In genomic region chr1:204206121-204206520, GRCh38 we compare ENCODE assay signal across 20 cellular contexts. TPM values are rescaled to one million over a fixed set of nuclear protein-coding genes. Genes with fewer than 3 reads are reported as not detected.
DNase-seq lines count a peak whose midpoint lies in the region; ATAC-seq, FAIRE-seq and TF ChIP-seq lines count a peak whose summit lies in the region.
"Had no signal": no experiment of that assay in that cellular context is flagged by ENCODE, and none has a peak within 500 bp of the region (broad histone marks: within the 10 kb centered on the region; RNA-seq: fewer than 3 reads in every experiment).

No MANE protein-coding gene starts in this region.

- TF ChIP-seq RAD21 in H1 (IDR thresholded peaks at IDR 0.05 in 1 of 2, conservative IDR thresholded peaks at IDR 0.05 in 1 of 2; ENCODE audit: low read depth in 2 of 2, low read length in 2 of 2), result 0 out of 4 replicates have a peak, but pooled peaks of 1 of the 2 experiments have one; percentile 9

- no peak overlapping the region for H2BK5ac ChIP-seq in H1 (ENCODE audit: low read depth, low read length)

- H3K9me3 Mint-ChIP-seq in nephron progenitor cell, result no peaks in the 10 kb centered on the region
- H3K9me3 Mint-ChIP-seq: activated T-helper 17 cell treated with anti-CD3 and anti-CD28 coated beads, Interleukin-2, amount 50 U/mL, for 72 hours; naive thymus-derived CD8-positive, alpha-beta T cell; WTC11 had no signal

- H3K36me3 ChIP-seq in BJ (ENCODE audit: control insufficient read depth, insufficient read depth, low read length) (no peaks in the 10 kb centered on the region), H1 (ENCODE audit: control insufficient read depth in 2 of 4, insufficient read depth in 4 of 4, low read length in 3 of 4) (no peaks in the 10 kb centered on the region), osteoblast (ENCODE audit: insufficient read depth, low read length) (no peaks in the 10 kb centered on the region)
- H3K36me3 ChIP-seq: esophagus muscularis mucosa, suprapubic skin had no signal

- no peak overlapping the region for H2BK15ac ChIP-seq in H1 (ENCODE audit: low read length)

- CTCF ChIA-PET in BJ (lab: Yijun Ruan, JAX) (interaction anchor here (0.7 to 7.4 kb wide), 35 partner anchors 9 to 601 kb away, joined by 3 to 240 read pairs (median 6); partner anchors contain the start of genes ETNK2, GOLT1A, KISS1 and PLEKHA6), H1 (lab: Charles Lee; ENCODE audit: partially characterized antibody) (interaction anchor here (0.6 to 12.6 kb wide), 31 partner anchors 10 to 335 kb away, joined by 3 to 360 read pairs (median 5); partner anchors contain the start of genes ETNK2, GOLT1A, KISS1 and REN)

- H3K23ac ChIP-seq in H1 (ENCODE audit: insufficient read length), result no peak overlapping the region

- POLR2A ChIA-PET in BJ (lab: Charles Lee), result interaction anchor here (0.6 kb wide), 1 partner anchor 18 kb away, joined by 3 read pairs; no protein-coding TSS in a partner anchor
- POLR2A ChIA-PET in H1 (lab: Charles Lee; ENCODE audit: partially characterized antibody), result interaction anchor here (0.7 to 2.0 kb wide), 3 partner anchors 8 to 16 kb away, joined by 3 to 11 read pairs (median 5); partner anchors contain the start of genes GOLT1A and KISS1

- H3K9me3 ChIP-seq in H1 (ENCODE audit: insufficient read depth in 2 of 2, low read depth in 1 of 2, low read length in 1 of 2) (no peaks in the 10 kb centered on the region), osteoblast (ENCODE audit: low read depth, low read length) (no peaks in the 10 kb centered on the region)
- H3K9me3 ChIP-seq: esophagus muscularis mucosa, suprapubic skin had no signal

- 90% methylated on average over 2 of the region's 2 CpGs; no CpG with 5 or more reads in 1 of the 2 experiments for WGBS in H1 (ENCODE audit: extremely low coverage in 1 of 2, insufficient coverage in 1 of 2, insufficient read length in 1 of 2, insufficient replicate concordance in 2 of 2, low coverage in 1 of 2, low lambda C conversion rate in 2 of 2, missing lambda C conversion rate in 1 of 2), 2 experiments

- no peak for TF ChIP-seq POLR2A in H1 (IDR thresholded peaks at IDR 0.05; ENCODE audit: control extremely low read depth in 1 of 2, low read depth in 2 of 2, low read length in 2 of 2)

- no peak overlapping the region for H3K27ac ChIP-seq in H1 (ENCODE audit: low read depth, low read length)
- no peak overlapping the region for H3K27ac ChIP-seq in osteoblast (ENCODE audit: low read depth, low read length)
- H3K27ac ChIP-seq: esophagus muscularis mucosa, suprapubic skin had no signal

- intact Hi-C loops in Right ventricle myocardium inferior (cut with DNase I), result loop anchor here (2.0 kb wide), 1 partner anchor 345 kb away; the partner anchor contains the start of gene SNRPE

- H3K4me2 ChIP-seq in H1 (ENCODE audit: insufficient read depth in 1 of 2, low read depth in 2 of 2, low read length in 2 of 2) (no peak overlapping the region), osteoblast (ENCODE audit: insufficient read depth, low read length) (no peak overlapping the region)

- FAIRE-seq in H1 (lab: Jason Lieb, UNC), result no peak
- FAIRE-seq: colon had no signal

- no peaks in the 10 kb centered on the region for H3K23me2 ChIP-seq in H1 (ENCODE audit: low read depth, low read length)

- H2AFZ ChIP-seq in H1 (ENCODE audit: low read length) (no peak overlapping the region), osteoblast (ENCODE audit: low read length) (peak overlapping the region; percentile 56)

- H3K4me3 ChIP-seq in BJ (ENCODE audit: low read depth, low read length), result no peak overlapping the region
- H3K4me3 ChIP-seq in H1 (ENCODE audit: extremely low read depth in 1 of 4, insufficient read depth in 2 of 4, low read depth in 3 of 4, low read length in 4 of 4), result no peak overlapping the region
- H3K4me3 ChIP-seq in osteoblast (ENCODE audit: insufficient read depth, low read length), result no peak overlapping the region
- H3K4me3 ChIP-seq: esophagus muscularis mucosa, suprapubic skin had no signal

- H4K20me1 ChIP-seq in H1 (replicated peaks in 1 of 2; ENCODE audit: control insufficient read depth in 1 of 2, insufficient read depth in 2 of 2, low read length in 2 of 2) (peaks cover 0 to 4% of the 10 kb centered on the region in 2 experiments), osteoblast (ENCODE audit: insufficient read depth, low read length) (no peaks in the 10 kb centered on the region)

- H3K79me1 ChIP-seq in H1 (ENCODE audit: low read depth, low read length), result peaks cover 3% of the 10 kb centered on the region; the same call in 1 of the 2 replicates

- no peaks in the 10 kb centered on the region for H3K27me3 ChIP-seq in BJ (ENCODE audit: control insufficient read depth, insufficient read depth, low read length)
- no peaks in the 10 kb centered on the region for H3K27me3 ChIP-seq in H1 (replicated peaks in 1 of 4; ENCODE audit: control insufficient read depth in 3 of 4, extremely low read depth in 1 of 4, insufficient read depth in 3 of 4, low read length in 3 of 4)
- H3K27me3 ChIP-seq in osteoblast (ENCODE audit: insufficient read depth, low read length), result peaks cover 53% of the 10 kb centered on the region
- H3K27me3 ChIP-seq: suprapubic skin had no signal

- H3K18ac ChIP-seq in H1 (ENCODE audit: extremely low read depth, low read length), result no peak overlapping the region

- H2BK20ac ChIP-seq in H1 (ENCODE audit: low read length), result no peak overlapping the region

- no peak overlapping the region for H3K9ac ChIP-seq in H1 (replicated peaks in 1 of 4; ENCODE audit: extremely low read depth in 1 of 4, low read depth in 3 of 4, low read length in 3 of 4)

- TF ChIP-seq EP300 in H1 (IDR thresholded peaks at IDR 0.05; ENCODE audit: borderline replicate concordance in 1 of 2, low read depth in 2 of 2, low read length in 2 of 2), result no peak

- no peak for ATAC-seq in Right ventricle myocardium inferior

- peaks cover 77% of the 10 kb centered on the region for H3K27me3 Mint-ChIP-seq in nephron progenitor cell (ENCODE audit: low read depth, poor library complexity)

- H2BK120ac ChIP-seq in H1 (replicated peaks; ENCODE audit: low read depth, low read length), result no peak overlapping the region

- H2AK5ac ChIP-seq in H1 (ENCODE audit: low read depth, low read length), result no peak overlapping the region

- H3K4me1 Mint-ChIP-seq in nephron progenitor cell, result no peaks in the 10 kb centered on the region
- H3K4me1 Mint-ChIP-seq: WTC11 had no signal

- no peak overlapping the region for H4K5ac ChIP-seq in H1 (ENCODE audit: insufficient read length, low read depth, low read length)

- no peak overlapping the region for H4K91ac ChIP-seq in H1 (replicated peaks; ENCODE audit: insufficient read length, low read length)

- TF ChIP-seq CTCF in BJ (IDR thresholded peaks at IDR 0.05; ENCODE audit: insufficient read depth, low read depth, low read length) (peak; percentile 44), H1 (IDR thresholded peaks at IDR 0.05; ENCODE audit: control extremely low read depth in 1 of 3, insufficient read depth in 1 of 3, low read depth in 1 of 3, low read length in 3 of 3) (peak in 2 of 3 experiments; percentile 6 to 10; a peak in 1 of 4 replicates), osteoblast (IDR thresholded peaks at IDR 0.05; ENCODE audit: extremely low read depth, low read depth, low read length) (peak; percentile 31), nephron progenitor cell (IDR thresholded peaks at IDR 0.05) (no peak)

- H3K27ac Mint-ChIP-seq in nephron progenitor cell, result no peak overlapping the region
- H3K27ac Mint-ChIP-seq: activated T-helper 17 cell treated with anti-CD3 and anti-CD28 coated beads, Interleukin-2, amount 50 U/mL, for 72 hours; naive thymus-derived CD8-positive, alpha-beta T cell; WTC11 had no signal

- H3K56ac ChIP-seq in H1 (replicated peaks; ENCODE audit: insufficient read length, low read depth, low read length), result no peak overlapping the region

- H3K4ac ChIP-seq in H1 (replicated peaks; ENCODE audit: insufficient read length, low read depth, low read length), result no peak overlapping the region

- H3K4me1 ChIP-seq in H1 (replicated peaks in 1 of 4; ENCODE audit: control insufficient read depth in 3 of 4, insufficient read depth in 4 of 4, low read length in 3 of 4), result peaks cover 0 to 2% (median 2%) of the 10 kb centered on the region in 4 experiments; a peak in 4 of 7 replicates
- no peaks in the 10 kb centered on the region for H3K4me1 ChIP-seq in osteoblast (ENCODE audit: insufficient read depth, low read length)

- no peaks in the 10 kb centered on the region for H3K36me3 Mint-ChIP-seq in nephron progenitor cell (ENCODE audit: low read depth)
- H3K36me3 Mint-ChIP-seq: naive thymus-derived CD8-positive, alpha-beta T cell; WTC11 had no signal

- H3K79me2 ChIP-seq in H1 (ENCODE audit: control insufficient read depth in 1 of 2, insufficient read depth in 2 of 2, low read length in 2 of 2) (no peaks in the 10 kb centered on the region), osteoblast (ENCODE audit: insufficient read depth, low read length) (no peaks in the 10 kb centered on the region)

- no peak overlapping the region for H3K4me3 Mint-ChIP-seq in nephron progenitor cell
- H3K4me3 Mint-ChIP-seq: activated T-helper 17 cell treated with anti-CD3 and anti-CD28 coated beads, Interleukin-2, amount 50 U/mL, for 72 hours; naive thymus-derived CD8-positive, alpha-beta T cell; WTC11 had no signal

- no peak for DNase-seq in BJ (ENCODE audit: low read depth)
- peak; percentile 34 for DNase-seq in OCI-M1 (lab: John Stamatoyannopoulos, UW)
- DNase-seq in H1 (ENCODE audit: low read depth in 1 of 2, low spot score in 2 of 2), result no peak
- DNase-seq in osteoblast (ENCODE audit: insufficient read length, low spot score, missing footprints), result peak; percentile 68
- DNase-seq in nephron progenitor cell, result no peak
- DNase-seq in DMS79 treated with DMSO at 0.1 percent for 48 hours (lab: John Stamatoyannopoulos, UW), result no peak
- no peak for DNase-seq in Right ventricle myocardium inferior (ENCODE audit: missing footprints)
- DNase-seq in hypothalamus (lab: John Stamatoyannopoulos, UW), result no peak
- DNase-seq: GOT3; naive thymus-derived CD8-positive, alpha-beta T cell; NCI-H1694 treated with DMSO at 0.1 percent for 48 hours had no signal

- no peak overlapping the region for H3K14ac ChIP-seq in H1 (ENCODE audit: insufficient read length)

- H4K8ac ChIP-seq in H1 (ENCODE audit: extremely low read depth, insufficient read depth, low read length), result no peak overlapping the region

- H2BK12ac ChIP-seq in H1 (ENCODE audit: low read depth, low read length), result no peak overlapping the region

RNA-seq across cellular contexts. Expression of gene GOLT1A, which starts 7.7 kb away (rescaled TPM):
- polyA plus RNA-seq in BJ (2011; rRNA removed) (0.21 TPM in 2 replicates), H1 (2011; rRNA removed) (8.5 and 9.5 TPM in 2 replicates)
- polyA minus RNA-seq in BJ (2011; rRNA and poly(A)+ RNA removed), result not detected in 2 replicates
- 6.9 and 7.5 TPM in 2 replicates for total RNA-seq in H1 (2021; fragmentation: NEBNext Ultra II Directional; extraction: Animal tissue kit (Norgen Biotek cat#: 25700))
- polyA plus RNA-seq in H1 (2011; cell fraction: cytosol; rRNA removed), result 8.6 TPM
- 14.3 TPM for polyA plus RNA-seq in H1 (2011; cell fraction: nucleus; rRNA removed)
- polyA plus RNA-seq in H1 (2012, experiment 1 of 2), result 8.0 to 8.9 TPM (median 8.3 TPM) in 4 replicates
- 8.8 TPM for polyA plus RNA-seq in H1 (2012, experiment 2 of 2)
- 5.5 TPM for polyA plus RNA-seq in H1 (2013, experiment 1 of 2)
- polyA plus RNA-seq in H1 (2013, experiment 2 of 2), result 7.7 TPM
- 2.3 and 3.5 TPM in 2 replicates for polyA minus RNA-seq in H1 (2011; rRNA and poly(A)+ RNA removed)
- polyA minus RNA-seq in H1 (2011; cell fraction: cytosol; rRNA and poly(A)+ RNA removed), result 2.3 TPM
- polyA minus RNA-seq in H1 (2011; cell fraction: nucleus; rRNA and poly(A)+ RNA removed), result 7.8 TPM
- total RNA-seq in osteoblast (not detected in 2 replicates), Right ventricle myocardium inferior (not detected)
- total RNA-seq: activated CD8-positive, alpha-beta memory T cell treated with anti-CD3 and anti-CD28 coated beads for 36 hours; naive thymus-derived CD8-positive, alpha-beta T cell; NCI-H460; suprapubic skin had no signal

RNA-seq across cellular contexts. Expression of gene KISS1, which starts 9.8 kb away (rescaled TPM):
- 23.0 and 25.7 TPM in 2 replicates for polyA plus RNA-seq in BJ (2011; rRNA removed)
- 6.0 and 6.7 TPM in 2 replicates for polyA minus RNA-seq in BJ (2011; rRNA and poly(A)+ RNA removed)
- 0.88 TPM in 1 of 2 replicates, not detected in the other for total RNA-seq in H1 (2021; fragmentation: NEBNext Ultra II Directional; extraction: Animal tissue kit (Norgen Biotek cat#: 25700))
- 0.71 and 0.83 TPM in 2 replicates for polyA plus RNA-seq in H1 (2011; rRNA removed)
- polyA plus RNA-seq in H1 (2011; cell fraction: cytosol; rRNA removed), result 0.59 TPM
- 0.50 TPM for polyA plus RNA-seq in H1 (2011; cell fraction: nucleus; rRNA removed)
- 0.37 TPM in 1 of 4 replicates, not detected in the others for polyA plus RNA-seq in H1 (2012, experiment 1 of 2)
- 0.51 TPM for polyA plus RNA-seq in H1 (2012, experiment 2 of 2)
- polyA plus RNA-seq in H1 (2013, experiment 1 of 2), result 0.32 TPM
- 0.07 TPM for polyA plus RNA-seq in H1 (2013, experiment 2 of 2)
- polyA minus RNA-seq in H1 (2011; rRNA and poly(A)+ RNA removed), result not detected in 2 replicates
- not detected for polyA minus RNA-seq in H1 (2011; cell fraction: cytosol; rRNA and poly(A)+ RNA removed)
- not detected for polyA minus RNA-seq in H1 (2011; cell fraction: nucleus; rRNA and poly(A)+ RNA removed)
- not detected in 2 replicates for total RNA-seq in osteoblast
- not detected for total RNA-seq in Right ventricle myocardium inferior
- total RNA-seq: activated CD8-positive, alpha-beta memory T cell treated with anti-CD3 and anti-CD28 coated beads for 36 hours; activated T-helper 17 cell treated with anti-CD3 and anti-CD28 coated beads, Interleukin-2, amount 50 U/mL, for 72 hours; esophagus muscularis mucosa; lower leg skin; naive thymus-derived CD8-positive, alpha-beta T cell; NCI-H460; renal cortical epithelial cell; suprapubic skin had no signal
- polyA plus RNA-seq: naive thymus-derived CD8-positive, alpha-beta T cell had no signal

RNA-seq across cellular contexts. Expression of gene REN, which starts 40.0 kb away (rescaled TPM):
- 0.99 and 1.2 TPM in 2 replicates for polyA plus RNA-seq in BJ (2011; rRNA removed)
- polyA minus RNA-seq in BJ (2011; rRNA and poly(A)+ RNA removed), result 0.09 TPM in 1 of 2 replicates, not detected in the other
- not detected in 2 replicates for total RNA-seq in H1 (2021; fragmentation: NEBNext Ultra II Directional; extraction: Animal tissue kit (Norgen Biotek cat#: 25700))
- 0.05 and 0.11 TPM in 2 replicates for polyA plus RNA-seq in H1 (2011; rRNA removed)
- not detected for polyA plus RNA-seq in H1 (2011; cell fraction: cytosol; rRNA removed)
- not detected for polyA plus RNA-seq in H1 (2011; cell fraction: nucleus; rRNA removed)
- polyA plus RNA-seq in H1 (2012, experiment 1 of 2), result 0.12 TPM in 1 of 4 replicates, not detected in the others
- polyA plus RNA-seq in H1 (2012, experiment 2 of 2), result not detected
- polyA plus RNA-seq in H1 (2013, experiment 1 of 2), result 0.06 TPM
- polyA plus RNA-seq in H1 (2013, experiment 2 of 2), result 0.04 TPM
- 0.38 TPM in 1 of 2 replicates, not detected in the other for polyA minus RNA-seq in H1 (2011; rRNA and poly(A)+ RNA removed)
- polyA minus RNA-seq in H1 (2011; cell fraction: cytosol; rRNA and poly(A)+ RNA removed), result not detected
- not detected for polyA minus RNA-seq in H1 (2011; cell fraction: nucleus; rRNA and poly(A)+ RNA removed)
- total RNA-seq in osteoblast, result not detected in 2 replicates
- not detected for total RNA-seq in Right ventricle myocardium inferior
- total RNA-seq: activated CD8-positive, alpha-beta memory T cell treated with anti-CD3 and anti-CD28 coated beads for 36 hours; activated T-helper 17 cell treated with anti-CD3 and anti-CD28 coated beads, Interleukin-2, amount 50 U/mL, for 72 hours; esophagus muscularis mucosa; naive thymus-derived CD8-positive, alpha-beta T cell; NCI-H460; renal cortical epithelial cell; WTC11 had no signal
- polyA plus RNA-seq: naive thymus-derived CD8-positive, alpha-beta T cell had no signal

RNA-seq across cellular contexts. Expression of gene ETNK2, which starts 54.3 kb away (rescaled TPM):
- polyA plus RNA-seq in BJ (2011; rRNA removed) (27.2 and 30.7 TPM in 2 replicates), H1 (2011; rRNA removed) (24.5 and 26.7 TPM in 2 replicates)
- 16.2 and 29.1 TPM in 2 replicates for polyA minus RNA-seq in BJ (2011; rRNA and poly(A)+ RNA removed)
- 20.1 and 23.1 TPM in 2 replicates for total RNA-seq in H1 (2021; fragmentation: NEBNext Ultra II Directional; extraction: Animal tissue kit (Norgen Biotek cat#: 25700))
- polyA plus RNA-seq in H1 (2011; cell fraction: cytosol; rRNA removed), result 22.8 TPM
- polyA plus RNA-seq in H1 (2011; cell fraction: nucleus; rRNA removed), result 23.2 TPM
- 14.3 to 19.9 TPM (median 18.7 TPM) in 4 replicates for polyA plus RNA-seq in H1 (2012, experiment 1 of 2)
- 23.9 TPM for polyA plus RNA-seq in H1 (2012, experiment 2 of 2)
- 11.3 TPM for polyA plus RNA-seq in H1 (2013, experiment 1 of 2)
- polyA plus RNA-seq in H1 (2013, experiment 2 of 2), result 11.4 TPM
- 31.5 and 38.8 TPM in 2 replicates for polyA minus RNA-seq in H1 (2011; rRNA and poly(A)+ RNA removed)
- polyA minus RNA-seq in H1 (2011; cell fraction: cytosol; rRNA and poly(A)+ RNA removed), result 11.0 TPM
- 10.8 TPM for polyA minus RNA-seq in H1 (2011; cell fraction: nucleus; rRNA and poly(A)+ RNA removed)
- total RNA-seq in osteoblast (0.72 and 1.2 TPM in 2 replicates), Right ventricle myocardium inferior (5.3 TPM)

Comparison
In these comparisons a context has a peak if more than half of its experiments do, and no peak if none do; other contexts are left out.
1. DNase-seq: peak in OCI-M1 (single experiment) and osteoblast (single experiment); none in BJ (single experiment), H1 (0 of 2), nephron progenitor cell (single experiment), DMS79 treated with DMSO at 0.1 percent for 48 hours (single experiment), Right ventricle myocardium inferior (single experiment) and hypothalamus (0 of 51).